In genomic region chr18:79156330-79156729, GRCh38 we compare ENCODE assay signal across 17 cellular contexts.
A peak's percentile ranks its signal among the peaks of the same experiment; 100 is the strongest.
DNase-seq lines count a peak whose midpoint lies in the region; ATAC-seq, FAIRE-seq and TF ChIP-seq lines count a peak whose summit lies in the region.
"Had no signal": no experiment of that assay in that cellular context is flagged by ENCODE, and none has a peak within 500 bp of the region (broad histone marks: within the 10 kb centered on the region; RNA-seq: fewer than 3 reads in every experiment).

No MANE protein-coding gene starts in this region.

- H3K27me3 Mint-ChIP-seq in IgD-negative memory B cell: no peaks in the 10 kb centered on the region
- H3K27me3 Mint-ChIP-seq: activated naive CD8-positive, alpha-beta T cell treated with anti-CD3 and anti-CD28 coated beads, Interleukin-2, amount 10 ng/mL, durations not matched to agents 7 days and 5 days had no signal

- no peaks in the 10 kb centered on the region for H3K9me3 ChIP-seq in osteoblast (ENCODE audit: low read depth, low read length)
- H3K9me3 ChIP-seq in WERI-Rb-1 (ENCODE audit: severe bottlenecking): no peaks in the 10 kb centered on the region
- H3K9me3 ChIP-seq: psoas muscle, thyroid gland had no signal

- no peaks in the 10 kb centered on the region for H3K27me3 ChIP-seq in osteoblast (ENCODE audit: insufficient read depth, low read length)
- no peaks in the 10 kb centered on the region for H3K27me3 ChIP-seq in WERI-Rb-1 (ENCODE audit: insufficient read depth, low read depth, severe bottlenecking)
- H3K27me3 ChIP-seq: thyroid gland had no signal

- DNase-seq in D721Med (ENCODE audit: insufficient read length, low spot score) (no peak), osteoblast (ENCODE audit: insufficient read length, low spot score, missing footprints) (no peak), WERI-Rb-1 (no peak), OCI-M1 (lab: John Stamatoyannopoulos, UW) (no peak), NCI-H2196 treated with DMSO at 0.1 percent for 48 hours (lab: John Stamatoyannopoulos, UW; ENCODE audit: unreplicated experiment) (no peak)
- DNase-seq: activated naive CD8-positive, alpha-beta T cell treated with anti-CD3 and anti-CD28 coated beads, Interleukin-2, amount 10 ng/mL, durations not matched to agents 7 days and 5 days; glutamatergic neuron; NCI-H1092; psoas muscle; thyroid gland had no signal

- FAIRE-seq in D721Med (lab: Jason Lieb, UNC): peak; percentile 76
- FAIRE-seq: keratinocyte had no signal

- peaks cover 20% of the 10 kb centered on the region for H3K36me3 Mint-ChIP-seq in IgD-negative memory B cell

- H3K4me3 Mint-ChIP-seq in IgD-negative memory B cell: no peak overlapping the region
- H3K4me3 Mint-ChIP-seq: activated naive CD8-positive, alpha-beta T cell treated with anti-CD3 and anti-CD28 coated beads, Interleukin-2, amount 10 ng/mL, durations not matched to agents 7 days and 5 days had no signal

- ATAC-seq in GM19328 (IDR thresholded peaks at IDR 0.05; ENCODE audit: unreplicated experiment): no peak

- no peaks in the 10 kb centered on the region for H4K20me1 ChIP-seq in osteoblast (ENCODE audit: insufficient read depth, low read length)

- peak overlapping the region; percentile 15 for H3K4me2 ChIP-seq in osteoblast (ENCODE audit: insufficient read depth, low read length)

- H3K27ac ChIP-seq in cingulate gyrus (ENCODE audit: low read depth, low read length): peak overlapping the region; percentile 41
- H3K27ac ChIP-seq in osteoblast (ENCODE audit: low read depth, low read length): peak overlapping the region; percentile 58
- H3K27ac ChIP-seq in WERI-Rb-1: no peak overlapping the region
- H3K27ac ChIP-seq: C4-2B, psoas muscle, SK-N-MC, thyroid gland, VCaP had no signal

- H2AFZ ChIP-seq in osteoblast (ENCODE audit: low read length): no peak overlapping the region

- peaks cover 10 to 12% (median 11%) of the 10 kb centered on the region in 3 donors for H3K4me1 Mint-ChIP-seq in IgD-negative memory B cell

- no peak overlapping the region for H3K4me3 ChIP-seq in osteoblast (ENCODE audit: insufficient read depth, low read length)
- no peak overlapping the region for H3K4me3 ChIP-seq in WERI-Rb-1 (ENCODE audit: low read depth, low read length)
- H3K4me3 ChIP-seq: psoas muscle, SK-N-MC, thyroid gland had no signal

- peak overlapping the region; percentile 31 to 80 (median 73) for H3K27ac Mint-ChIP-seq in IgD-negative memory B cell
- H3K27ac Mint-ChIP-seq: activated naive CD8-positive, alpha-beta T cell treated with anti-CD3 and anti-CD28 coated beads, Interleukin-2, amount 10 ng/mL, durations not matched to agents 7 days and 5 days had no signal

- H3K4me1 ChIP-seq in osteoblast (ENCODE audit: insufficient read depth, low read length): peaks cover 11% of the 10 kb centered on the region
- H3K4me1 ChIP-seq: psoas muscle, thyroid gland had no signal

- no peaks in the 10 kb centered on the region for H3K9me3 Mint-ChIP-seq in IgD-negative memory B cell
- H3K9me3 Mint-ChIP-seq: activated naive CD8-positive, alpha-beta T cell treated with anti-CD3 and anti-CD28 coated beads, Interleukin-2, amount 10 ng/mL, durations not matched to agents 7 days and 5 days had no signal

- H3K79me2 ChIP-seq in osteoblast (ENCODE audit: insufficient read depth, low read length): no peaks in the 10 kb centered on the region

- TF ChIP-seq CTCF in D721Med (IDR thresholded peaks at IDR 0.05; ENCODE audit: insufficient read depth, missing control alignments) (no peak), osteoblast (IDR thresholded peaks at IDR 0.05; ENCODE audit: extremely low read depth, low read depth, low read length) (no peak), WERI-Rb-1 (IDR thresholded peaks at IDR 0.05; ENCODE audit: low read depth, low read length) (no peak)

- H3K36me3 ChIP-seq in osteoblast (ENCODE audit: insufficient read depth, low read length): no peaks in the 10 kb centered on the region
- H3K36me3 ChIP-seq in WERI-Rb-1: peaks cover 5% of the 10 kb centered on the region; the same call in 1 of the 2 replicates
